ENCODE assay signal across 8 cellular contexts in the genomic region with DNA sequence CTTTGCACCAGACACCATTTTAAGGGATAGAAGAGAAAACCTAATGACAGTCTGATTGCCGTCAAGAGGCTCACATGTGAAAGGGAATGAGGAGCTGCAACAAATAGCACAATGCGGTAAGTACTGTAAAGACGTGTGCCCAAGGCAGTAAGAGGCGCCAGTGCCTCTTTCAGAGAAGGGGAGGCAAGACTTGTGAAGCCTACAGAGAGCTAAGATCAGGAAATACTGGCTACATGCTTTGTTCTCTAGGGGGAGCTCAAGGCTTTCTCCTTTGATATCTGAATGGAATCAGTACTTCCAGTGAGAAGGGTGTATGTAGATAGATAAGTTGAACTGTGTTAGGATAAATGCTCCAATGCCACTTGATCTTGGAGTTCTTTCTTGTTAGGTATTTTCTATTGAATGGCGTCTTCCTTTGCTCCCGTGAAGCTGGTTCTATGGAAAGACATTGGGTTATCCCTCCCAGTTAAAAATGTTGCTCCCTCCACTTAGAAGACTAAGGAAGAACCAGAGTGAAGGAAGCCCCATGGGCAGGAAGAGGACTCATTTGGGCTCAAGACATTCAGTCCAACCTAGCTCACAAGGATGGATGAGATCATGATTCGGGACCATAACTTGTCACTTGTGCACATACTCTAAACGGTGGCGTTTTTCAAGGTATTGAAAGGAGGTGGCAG. TPM values are rescaled to one million over a fixed set of nuclear protein-coding genes. Genes with fewer than 3 reads are reported as not detected.
DNase-seq lines count a peak whose midpoint lies in the region; ATAC-seq and TF ChIP-seq lines count a peak whose summit lies in the region.

No MANE protein-coding gene starts in this region.

- no peak overlapping the region for H3K4me3 ChIP-seq in epithelial cell of proximal tubule (ENCODE audit: low read depth, low read length)
- H3K4me3 ChIP-seq in mucosa of descending colon = no peak overlapping the region

- no peaks in the 10 kb centered on the region for H3K4me1 ChIP-seq in mucosa of descending colon (ENCODE audit: low read depth)

- H3K27ac ChIP-seq in C4-2B = no peak overlapping the region

- intact Hi-C loops in mucosa of descending colon (cut with DNase I, micrococcal nuclease) = loop anchor here in 1 of 2 donors (1.0 kb wide), 1 partner anchor 71 kb away; no protein-coding TSS in a partner anchor

- ATAC-seq in GM18511 (IDR thresholded peaks at IDR 0.05; ENCODE audit: unreplicated experiment) = peak; percentile 93
- ATAC-seq in HG02885 (IDR thresholded peaks at IDR 0.05; ENCODE audit: poor library complexity, unreplicated experiment) = peak; percentile 92
- ATAC-seq in SK-N-SH treated with all-trans-retinoic acid at 6 μM for 48 hours = peak; percentile 99
- peak; percentile 97 for ATAC-seq in mucosa of descending colon

- DNase-seq in NCI-H1417 (lab: John Stamatoyannopoulos, UW) (peak; percentile 43 to 88 (median 55)), epithelial cell of proximal tubule (ENCODE audit: low read depth) (peak; percentile 57), mucosa of descending colon (peak in 1 of 3 donors; percentile 68)
- no peak for DNase-seq in effector CD8-positive, alpha-beta T cell (lab: John Stamatoyannopoulos, UW)

- TF ChIP-seq CTCF in C4-2B (conservative IDR thresholded peaks at IDR 0.05) (peak; percentile 86), epithelial cell of proximal tubule (conservative IDR thresholded peaks at IDR 0.05; ENCODE audit: low read depth, low read length) (peak; percentile 90), mucosa of descending colon (IDR thresholded peaks at IDR 0.05) (peak; percentile 26)

- no peaks in the 10 kb centered on the region for H3K36me3 ChIP-seq in mucosa of descending colon (ENCODE audit: low read depth)

- H3K9me3 ChIP-seq in mucosa of descending colon = no peaks in the 10 kb centered on the region

TF ChIP-seq in SK-N-SH treated with all-trans-retinoic acid at 6 μM for 48 hours, 23 proteins besides CTCF, POLR2A, EP300 and RAD21:
- TF ChIP-seq TCF4 (CRISPR knock-in tag; IDR thresholded peaks at IDR 0.05; ENCODE audit: borderline replicate concordance) (no peak), ZFP30 (CRISPR knock-in tag; IDR thresholded peaks at IDR 0.05) (no peak), ISL1 (CRISPR knock-in tag; IDR thresholded peaks at IDR 0.05) (no peak), PPARA (CRISPR knock-in tag; IDR thresholded peaks at IDR 0.05; ENCODE audit: borderline replicate concordance) (no peak), ZFP3 (CRISPR knock-in tag; IDR thresholded peaks at IDR 0.05) (no peak), ESRRG (CRISPR knock-in tag; IDR thresholded peaks at IDR 0.05) (no peak), ARNTL (CRISPR knock-in tag; IDR thresholded peaks at IDR 0.05; ENCODE audit: borderline replicate concordance, low read depth) (no peak), RARB (CRISPR knock-in tag; IDR thresholded peaks at IDR 0.05) (no peak), ZNF8 (CRISPR knock-in tag; IDR thresholded peaks at IDR 0.05) (no peak), ZC3H10 (CRISPR knock-in tag; IDR thresholded peaks at IDR 0.05) (no peak), BACH2 (CRISPR knock-in tag; IDR thresholded peaks at IDR 0.05; ENCODE audit: borderline replicate concordance) (no peak), TOX (CRISPR knock-in tag; IDR thresholded peaks at IDR 0.05; ENCODE audit: borderline replicate concordance) (no peak), ZNF70 (CRISPR knock-in tag; IDR thresholded peaks at IDR 0.05) (no peak), ZNF565 (CRISPR knock-in tag; conservative IDR thresholded peaks at IDR 0.05; ENCODE audit: low read depth) (no peak)
- TF ChIP-seq, protein P1, sequence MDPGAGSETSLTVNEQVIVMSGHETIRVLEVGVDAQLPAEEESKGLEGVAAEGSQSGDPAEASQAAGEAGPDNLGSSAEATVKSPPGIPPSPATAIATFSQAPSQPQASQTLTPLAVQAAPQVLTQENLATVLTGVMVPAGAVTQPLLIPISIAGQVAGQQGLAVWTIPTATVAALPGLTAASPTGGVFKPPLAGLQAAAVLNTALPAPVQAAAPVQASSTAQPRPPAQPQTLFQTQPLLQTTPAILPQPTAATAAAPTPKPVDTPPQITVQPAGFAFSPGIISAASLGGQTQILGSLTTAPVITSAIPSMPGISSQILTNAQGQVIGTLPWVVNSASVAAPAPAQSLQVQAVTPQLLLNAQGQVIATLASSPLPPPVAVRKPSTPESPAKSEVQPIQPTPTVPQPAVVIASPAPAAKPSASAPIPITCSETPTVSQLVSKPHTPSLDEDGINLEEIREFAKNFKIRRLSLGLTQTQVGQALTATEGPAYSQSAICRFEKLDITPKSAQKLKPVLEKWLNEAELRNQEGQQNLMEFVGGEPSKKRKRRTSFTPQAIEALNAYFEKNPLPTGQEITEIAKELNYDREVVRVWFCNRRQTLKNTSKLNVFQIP (CRISPR knock-in tag; IDR thresholded peaks at IDR 0.05; ENCODE audit: borderline replicate concordance, low read depth) = no peak
- TF ChIP-seq, protein P2, sequence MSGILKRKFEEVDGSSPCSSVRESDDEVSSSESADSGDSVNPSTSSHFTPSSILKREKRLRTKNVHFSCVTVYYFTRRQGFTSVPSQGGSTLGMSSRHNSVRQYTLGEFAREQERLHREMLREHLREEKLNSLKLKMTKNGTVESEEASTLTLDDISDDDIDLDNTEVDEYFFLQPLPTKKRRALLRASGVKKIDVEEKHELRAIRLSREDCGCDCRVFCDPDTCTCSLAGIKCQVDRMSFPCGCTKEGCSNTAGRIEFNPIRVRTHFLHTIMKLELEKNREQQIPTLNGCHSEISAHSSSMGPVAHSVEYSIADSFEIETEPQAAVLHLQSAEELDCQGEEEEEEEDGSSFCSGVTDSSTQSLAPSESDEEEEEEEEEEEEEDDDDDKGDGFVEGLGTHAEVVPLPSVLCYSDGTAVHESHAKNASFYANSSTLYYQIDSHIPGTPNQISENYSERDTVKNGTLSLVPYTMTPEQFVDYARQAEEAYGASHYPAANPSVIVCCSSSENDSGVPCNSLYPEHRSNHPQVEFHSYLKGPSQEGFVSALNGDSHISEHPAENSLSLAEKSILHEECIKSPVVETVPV (CRISPR knock-in tag; IDR thresholded peaks at IDR 0.05) = no peak

RNA-seq across cellular contexts. Expression of a gene that starts 23.5 kb away (rescaled TPM):
- total RNA-seq in epithelial cell of proximal tubule = not detected in 2 replicates
- 10 to 100 TPM in 1 of 3 donors, 1 to 10 TPM in 2; 1.6 to 13.8 (median 3.0) TPM for total RNA-seq in mucosa of descending colon

Comparison
In these comparisons a context has a peak if more than half of its experiments do, and no peak if none do; other contexts are left out.
1. CTCF ChIP-seq: peak in every context shown above with its lines; median percentile 90 in epithelial cell of proximal tubule; 86 in C4-2B; 26 in mucosa of descending colon.